ENCODE assay signal across 23 cellular contexts in the genomic region with DNA sequence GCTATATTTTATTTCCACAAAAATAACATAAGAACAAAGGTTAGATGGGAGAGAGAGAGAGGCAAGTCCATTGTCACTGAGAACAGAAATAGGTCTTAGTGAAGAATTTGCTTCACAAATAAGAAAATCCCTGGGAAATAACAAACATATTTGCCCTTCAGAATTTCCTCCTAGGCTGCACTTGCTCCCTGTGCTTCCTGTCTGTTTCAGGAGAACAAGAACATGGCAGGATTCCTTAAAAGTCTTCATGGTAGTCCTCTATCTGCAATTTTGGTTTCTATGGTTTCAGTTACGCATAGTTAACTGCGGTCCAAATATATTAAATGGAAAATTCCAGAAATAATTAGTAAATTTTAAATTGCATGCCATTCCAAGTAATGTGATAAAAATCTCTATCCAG.
"Had no signal": no experiment of that assay in that cellular context is flagged by ENCODE, and none has a peak within 500 bp of the region (broad histone marks: within the 10 kb centered on the region; RNA-seq: fewer than 3 reads in every experiment).

No MANE protein-coding gene starts in this region.

- H3K27me3 ChIP-seq: colonic mucosa, dorsolateral prefrontal cortex, esophagus muscularis mucosa, esophagus squamous epithelium, foreskin keratinocyte, gastrocnemius medialis, gastroesophageal sphincter, heart left ventricle, heart right ventricle had no signal

- H3K4me3 ChIP-seq: colonic mucosa, coronary artery, dorsolateral prefrontal cortex, esophagus muscularis mucosa, esophagus squamous epithelium, gastrocnemius medialis, gastroesophageal sphincter, heart left ventricle, heart right ventricle had no signal

- H3K9me3 ChIP-seq: colonic mucosa, esophagus muscularis mucosa, esophagus squamous epithelium, gastrocnemius medialis, gastroesophageal sphincter, heart left ventricle, heart right ventricle had no signal

- H3K4me1 ChIP-seq: colonic mucosa, esophagus muscularis mucosa, esophagus squamous epithelium, gastroesophageal sphincter, heart right ventricle had no signal

- DNase-seq: colonic mucosa; cortex of kidney; dermis blood vessel endothelial cell; dorsolateral prefrontal cortex; effector CD4-positive, alpha-beta T cell; effector CD8-positive, alpha-beta T cell; effector memory CD4-positive, alpha-beta T cell; effector memory CD8-positive, alpha-beta T cell; endodermal cell; erythroblast; esophagus squamous epithelium; foreskin fibroblast; foreskin keratinocyte; foreskin melanocyte; gastrocnemius medialis; glutamatergic neuron; head of caudate nucleus; heart left ventricle; heart right ventricle had no signal

- H3K27ac ChIP-seq: colonic mucosa, coronary artery, dorsolateral prefrontal cortex, epithelial cell of prostate, esophagus muscularis mucosa, esophagus squamous epithelium, foreskin keratinocyte, gastrocnemius medialis, gastroesophageal sphincter, heart left ventricle, heart right ventricle had no signal
